In the genomic region with DNA sequence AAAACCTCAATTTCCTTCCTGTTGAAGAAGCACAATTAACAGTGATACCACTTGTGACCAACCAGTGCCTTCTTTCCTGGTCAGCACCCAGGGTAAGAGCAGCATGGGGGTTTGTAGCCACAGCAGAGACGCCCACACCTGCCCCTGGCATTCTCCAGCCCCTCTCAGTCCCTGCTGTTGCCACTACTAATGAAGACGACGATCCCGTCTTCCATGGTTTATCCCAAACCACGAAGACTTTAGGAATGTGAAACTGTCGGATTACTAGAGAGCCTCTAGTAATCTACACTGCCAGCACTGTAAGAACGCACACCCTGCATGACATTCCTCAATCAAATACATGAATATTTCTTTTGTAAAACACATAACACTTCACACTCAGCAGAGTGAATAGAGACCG, we compare ENCODE assay signal across 16 cellular contexts. TPM values are rescaled to one million over a fixed set of nuclear protein-coding genes. Genes with fewer than 3 reads are reported as not detected.
DNase-seq lines count a peak whose midpoint lies in the region; ATAC-seq and TF ChIP-seq lines count a peak whose summit lies in the region.
"Had no signal": no experiment of that assay in that cellular context is flagged by ENCODE, and none has a peak within 500 bp of the region (broad histone marks: within the 10 kb centered on the region; RNA-seq: fewer than 3 reads in every experiment).

No MANE protein-coding gene starts in this region.

- H3K27me3 ChIP-seq in H7 (ENCODE audit: control insufficient read depth, insufficient read depth, low read length) (no peaks in the 10 kb centered on the region), SJCRH30 (no peaks in the 10 kb centered on the region), osteoblast (ENCODE audit: insufficient read depth, low read length) (no peaks in the 10 kb centered on the region)
- H3K27me3 ChIP-seq: BLaER1 treated with 17β-estradiol and CSF1 and Interleukin-3, amounts not matched to agents 10 nM and 100 nM had no signal

- peaks cover 2% of the 10 kb centered on the region for H4K20me1 ChIP-seq in osteoblast (ENCODE audit: insufficient read depth, low read length)

- H3K27ac ChIP-seq in SJCRH30 (no peak overlapping the region), osteoblast (ENCODE audit: low read depth, low read length) (no peak overlapping the region)
- H3K27ac ChIP-seq: HL-60 had no signal

- no peaks in the 10 kb centered on the region for H3K9me3 Mint-ChIP-seq in endothelial cell (ENCODE audit: unreplicated experiment)
- no peaks in the 10 kb centered on the region for H3K9me3 Mint-ChIP-seq in immature natural killer cell
- H3K9me3 Mint-ChIP-seq: CD8-positive, alpha-beta T cell; H9 had no signal

- H3K27me3 Mint-ChIP-seq in endothelial cell (ENCODE audit: unreplicated experiment) (peaks cover 10% of the 10 kb centered on the region), immature natural killer cell (ENCODE audit: low read depth in 3 of 3) (no peaks in the 10 kb centered on the region)
- H3K27me3 Mint-ChIP-seq: B cell had no signal

- H3K4me3 ChIP-seq in H7 (ENCODE audit: insufficient read depth, low read depth, low read length), result no peak overlapping the region
- H3K4me3 ChIP-seq in SJCRH30, result no peak overlapping the region
- H3K4me3 ChIP-seq in osteoblast (ENCODE audit: insufficient read depth, low read length), result no peak overlapping the region
- H3K4me3 ChIP-seq: BLaER1 treated with 17β-estradiol and CSF1 and Interleukin-3, amounts not matched to agents 10 nM and 100 nM had no signal

- no peak overlapping the region for H3K4me2 ChIP-seq in osteoblast (ENCODE audit: insufficient read depth, low read length)
- H3K4me2 ChIP-seq: BLaER1 treated with 17β-estradiol and CSF1 and Interleukin-3, amounts not matched to agents 10 nM and 100 nM had no signal

- H3K36me3 Mint-ChIP-seq in endothelial cell (ENCODE audit: low read depth, unreplicated experiment) (peaks cover 48% of the 10 kb centered on the region), immature natural killer cell (peaks cover 0 to 4% (median 0%) of the 10 kb centered on the region in 3 donors)
- H3K36me3 Mint-ChIP-seq: CD8-positive, alpha-beta T cell had no signal

- no peak overlapping the region for H3K27ac Mint-ChIP-seq in endothelial cell (ENCODE audit: unreplicated experiment)
- no peak overlapping the region for H3K27ac Mint-ChIP-seq in immature natural killer cell
- H3K27ac Mint-ChIP-seq: B cell; CD8-positive, alpha-beta T cell had no signal

- H3K79me2 ChIP-seq in osteoblast (ENCODE audit: insufficient read depth, low read length), result no peaks in the 10 kb centered on the region

- no peak for ATAC-seq in GM19463 (IDR thresholded peaks at IDR 0.05; ENCODE audit: unreplicated experiment)
- ATAC-seq: CD8-positive, alpha-beta T cell had no signal

- no peak overlapping the region for H2AFZ ChIP-seq in osteoblast (ENCODE audit: low read length)

- peaks cover 16% of the 10 kb centered on the region for H3K36me3 ChIP-seq in H7 (replicated peaks; ENCODE audit: control insufficient read depth, insufficient read depth, low read length)
- H3K36me3 ChIP-seq in SJCRH30, result peaks cover 28% of the 10 kb centered on the region
- H3K36me3 ChIP-seq in osteoblast (ENCODE audit: insufficient read depth, low read length), result peaks cover 5% of the 10 kb centered on the region

- DNase-seq in H7, result peak; percentile 21
- DNase-seq in SJCRH30, result peak; percentile 43 to 46
- no peak for DNase-seq in endothelial cell (ENCODE audit: low spot score)
- peak; percentile 43 for DNase-seq in osteoblast (ENCODE audit: insufficient read length, low spot score, missing footprints)
- no peak for DNase-seq in immature natural killer cell
- no peak for DNase-seq in NCI-H2227 (lab: John Stamatoyannopoulos, UW; ENCODE audit: unreplicated experiment)
- DNase-seq: Calu3; CD8-positive, alpha-beta T cell; DMS79 treated with DMSO at 0.1 percent for 48 hours; GF-D8; GOT3; H9 had no signal

- H3K9me3 ChIP-seq in SJCRH30 (replicated peaks) (no peaks in the 10 kb centered on the region), osteoblast (ENCODE audit: low read depth, low read length) (no peaks in the 10 kb centered on the region)

- H3K4me1 ChIP-seq in SJCRH30, result 0 out of 2 replicates have a peak, but pooled peaks cover 5% of the 10 kb centered on the region
- H3K4me1 ChIP-seq in osteoblast (ENCODE audit: insufficient read depth, low read length), result no peaks in the 10 kb centered on the region

- TF ChIP-seq CTCF in endothelial cell (IDR thresholded peaks at IDR 0.05; ENCODE audit: unreplicated experiment), result no peak
- no peak for TF ChIP-seq CTCF in osteoblast (IDR thresholded peaks at IDR 0.05; ENCODE audit: extremely low read depth, low read depth, low read length)

- H3K4me1 Mint-ChIP-seq in endothelial cell (ENCODE audit: unreplicated experiment) (peaks cover 6% of the 10 kb centered on the region), immature natural killer cell (peaks cover 8 to 11% of the 10 kb centered on the region in 2 donors)
- H3K4me1 Mint-ChIP-seq: B cell had no signal

- H3K4me3 Mint-ChIP-seq in endothelial cell (ENCODE audit: unreplicated experiment) (peak overlapping the region; percentile 67), immature natural killer cell (no peak overlapping the region)
- H3K4me3 Mint-ChIP-seq: B cell; CD8-positive, alpha-beta T cell; H9 had no signal

RNA-seq across cellular contexts. Expression of gene GINS1, which starts 60.0 kb away (rescaled TPM):
- total RNA-seq in H7 (2014; rRNA removed; shearing (Covaris generic)), result 46.6 and 48.9 TPM in 2 replicates
- total RNA-seq in SJCRH30 (2014; rRNA removed; shearing (Covaris generic)), result 76.4 and 85.0 TPM in 2 replicates
- total RNA-seq in endothelial cell (ENCODE audit: unreplicated experiment) (12.3 TPM), osteoblast (2.2 and 2.4 TPM in 2 replicates)
- polyA plus RNA-seq in immature natural killer cell, result 1 to 10 TPM; 1.0 to 2.2 (median 2.0) TPM

Comparison
In these comparisons a context has a peak if more than half of its experiments do, and no peak if none do; other contexts are left out.
1. DNase-seq: peak in H7 (single experiment), SJCRH30 (2 of 2) and osteoblast (single experiment); none in endothelial cell (single experiment), immature natural killer cell (0 of 3) and NCI-H2227 (single experiment).